Comparison of ENCODE assay signal across 8 cellular contexts in the genomic region with DNA sequence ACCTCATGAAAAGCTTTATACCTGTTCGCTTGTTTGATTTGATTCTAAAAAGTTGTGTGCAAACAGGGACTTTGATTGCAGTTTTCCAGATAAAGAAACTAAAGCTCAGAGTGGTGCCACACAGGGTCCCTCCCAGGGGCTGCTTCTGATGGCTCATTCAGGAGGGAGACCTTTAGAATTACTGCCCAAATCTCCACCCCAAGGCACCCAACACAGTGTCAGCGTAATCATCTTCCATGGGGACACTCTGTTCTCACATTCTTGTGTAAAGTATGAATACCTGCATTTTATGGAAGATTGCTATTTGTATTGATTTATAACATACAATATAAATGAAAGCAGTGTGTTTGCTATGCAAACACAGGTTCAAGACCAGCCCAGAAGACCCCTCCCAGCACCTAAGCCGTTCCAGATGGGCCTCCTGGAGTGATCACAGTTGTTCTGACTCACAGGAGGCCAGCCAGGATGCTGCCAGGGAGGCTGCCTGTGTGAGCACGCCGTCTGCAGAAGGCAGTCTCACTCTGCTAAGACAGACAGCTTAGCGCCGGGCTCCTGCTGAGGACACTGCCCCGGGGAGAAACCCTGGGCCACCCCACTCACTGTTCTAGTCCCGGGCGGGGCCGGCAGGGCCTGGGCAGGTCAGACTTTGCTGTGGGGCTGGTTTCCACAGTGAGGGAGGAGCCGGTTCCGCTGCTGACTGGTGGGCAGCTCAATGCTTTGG.
DNase-seq lines count a peak whose midpoint lies in the region; ATAC-seq, FAIRE-seq and TF ChIP-seq lines count a peak whose summit lies in the region.

No MANE protein-coding gene starts in this region.

- no peak for TF ChIP-seq POLR2A in NB4 (IDR thresholded peaks at IDR 0.05; ENCODE audit: extremely low read depth, insufficient read length)
- TF ChIP-seq POLR2A in tibial nerve (IDR thresholded peaks at IDR 0.05), result no peak
- no peak for TF ChIP-seq POLR2A in erythroblast (IDR thresholded peaks at IDR 0.05; ENCODE audit: low read length)

- H3K9me3 Mint-ChIP-seq in astrocyte (ENCODE audit: unreplicated experiment), result no peaks in the 10 kb centered on the region

- H3K27me3 Mint-ChIP-seq in astrocyte (ENCODE audit: low read depth, unreplicated experiment), result peaks cover 11% of the 10 kb centered on the region

- H3K27ac Mint-ChIP-seq in astrocyte (ENCODE audit: unreplicated experiment), result peak overlapping the region; percentile 86

- no peaks in the 10 kb centered on the region for H3K79me2 ChIP-seq in astrocyte (ENCODE audit: insufficient read depth, low read length)

- H3K27me3 ChIP-seq in astrocyte (ENCODE audit: insufficient read depth, low read length), result no peaks in the 10 kb centered on the region
- H3K27me3 ChIP-seq in tibial nerve, result no peaks in the 10 kb centered on the region

- H3K27ac ChIP-seq in astrocyte (ENCODE audit: low read depth, low read length), result peak overlapping the region; percentile 69
- peak overlapping the region in 3 of 4 donors; percentile 32 to 72 (median 58) for H3K27ac ChIP-seq in tibial nerve

- DNase-seq in NCI-H2196 (lab: John Stamatoyannopoulos, UW; ENCODE audit: unreplicated experiment), result peak; percentile 54
- no peak for DNase-seq in NCI-H2196 treated with DMSO at 0.1 percent for 48 hours (lab: John Stamatoyannopoulos, UW; ENCODE audit: unreplicated experiment)
- peak; percentile 74 for DNase-seq in NB4 (ENCODE audit: low read depth)
- peak; percentile 85 for DNase-seq in astrocyte (ENCODE audit: low read depth)
- DNase-seq in kidney glomerular epithelial cell (lab: John Stamatoyannopoulos, UW), result peak; percentile 25
- peak in 1 of 2 donors; percentile 17 for DNase-seq in tibial nerve (ENCODE audit: low spot score in 2 of 2)
- no peak for DNase-seq in erythroblast (lab: John Stamatoyannopoulos, UW)

- no peak for ATAC-seq in GM18907 (IDR thresholded peaks at IDR 0.05; ENCODE audit: unreplicated experiment)

- peaks cover 27% of the 10 kb centered on the region for H3K4me1 Mint-ChIP-seq in astrocyte (ENCODE audit: low read depth, unreplicated experiment)

- TF ChIP-seq EP300 in tibial nerve (IDR thresholded peaks at IDR 0.05), result no peak

- H3K4me1 ChIP-seq in astrocyte (ENCODE audit: insufficient read depth, low read length), result peaks cover 31% of the 10 kb centered on the region
- H3K4me1 ChIP-seq in tibial nerve, result peaks cover 0 to 39% (median 17%) of the 10 kb centered on the region in 4 donors

- peak overlapping the region; percentile 66 for H2AFZ ChIP-seq in astrocyte (ENCODE audit: low read depth, low read length)

- H3K4me3 ChIP-seq in NB4 (ENCODE audit: low read depth, low read length) (no peak overlapping the region), astrocyte (ENCODE audit: insufficient read depth, low read depth, low read length) (no peak overlapping the region), tibial nerve (no peak overlapping the region)

- H3K4me3 Mint-ChIP-seq in astrocyte (ENCODE audit: unreplicated experiment), result no peak overlapping the region

- peak overlapping the region; percentile 48 for H3K9ac ChIP-seq in astrocyte (ENCODE audit: low read length)

- peak overlapping the region; percentile 65 for H3K4me2 ChIP-seq in astrocyte (ENCODE audit: low read length)

- no peak for TF ChIP-seq CTCF in NB4 (IDR thresholded peaks at IDR 0.05; ENCODE audit: low read depth, low read length)
- TF ChIP-seq CTCF in astrocyte (IDR thresholded peaks at IDR 0.05; ENCODE audit: insufficient read depth, low read depth, low read length), result no peak
- TF ChIP-seq CTCF in tibial nerve (IDR thresholded peaks at IDR 0.05), result no peak

- no peaks in the 10 kb centered on the region for H4K20me1 ChIP-seq in astrocyte (ENCODE audit: insufficient read depth, low read length)

- H3K36me3 Mint-ChIP-seq in astrocyte (ENCODE audit: low read depth, unreplicated experiment), result no peaks in the 10 kb centered on the region

- H3K36me3 ChIP-seq in astrocyte (ENCODE audit: insufficient read depth, low read length), result no peaks in the 10 kb centered on the region
- H3K36me3 ChIP-seq in tibial nerve, result no peaks in the 10 kb centered on the region

- 37 to 40% methylated on average over 10 of the region's 13 CpGs for WGBS in tibial nerve, 2 donors

- H3K9me3 ChIP-seq in astrocyte (ENCODE audit: insufficient read depth, low read depth, low read length) (peaks cover 6% of the 10 kb centered on the region), tibial nerve (peaks cover 0 to 6% (median 0%) of the 10 kb centered on the region in 4 donors)

- no peak for FAIRE-seq in astrocyte (lab: Jason Lieb, UNC)

Comparison
In these comparisons a context has a peak if more than half of its experiments do, and no peak if none do; other contexts are left out.
1. DNase-seq: peak in NCI-H2196 (single experiment), NB4 (single experiment), astrocyte (single experiment) and kidney glomerular epithelial cell (single experiment); none in NCI-H2196 treated with DMSO at 0.1 percent for 48 hours (single experiment) and erythroblast (0 of 2).